ENCODE assay signal across 27 cellular contexts in the genomic region with DNA sequence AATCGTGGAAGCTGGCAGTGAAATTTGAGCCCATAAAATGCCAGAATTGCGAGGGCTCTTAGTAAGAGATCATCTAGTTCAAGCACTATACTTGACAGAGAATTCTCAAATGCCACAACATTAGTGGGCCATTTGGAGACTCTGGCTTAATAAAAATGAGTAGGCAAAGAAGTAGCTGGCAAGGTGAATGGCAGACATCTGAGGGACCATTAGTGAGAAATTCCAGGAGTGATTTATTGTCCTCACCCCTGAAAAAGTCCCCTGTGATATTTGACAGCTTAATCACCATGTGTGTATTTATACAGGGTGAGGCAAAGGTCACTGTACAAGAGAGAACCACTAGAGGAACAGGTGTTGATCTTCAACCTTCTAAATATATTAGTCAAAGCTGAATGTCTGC.
A peak's percentile ranks its signal among the peaks of the same experiment; 100 is the strongest.
DNase-seq lines count a peak whose midpoint lies in the region; ATAC-seq, FAIRE-seq and TF ChIP-seq lines count a peak whose summit lies in the region.
"Had no signal": no experiment of that assay in that cellular context is flagged by ENCODE, and none has a peak within 500 bp of the region (broad histone marks: within the 10 kb centered on the region; RNA-seq: fewer than 3 reads in every experiment).

No MANE protein-coding gene starts in this region.

- H3K4me3 Mint-ChIP-seq in T-helper 17 cell: no peak overlapping the region
- H3K4me3 Mint-ChIP-seq: activated CD8-positive, alpha-beta T cell treated with anti-CD3 and anti-CD28 coated beads for 36 hours; B cell; endodermal cell had no signal

- H3K36me3 ChIP-seq in liver (ENCODE audit: control insufficient read depth in 4 of 4, insufficient read depth in 3 of 4, low read depth in 1 of 4, low read length in 3 of 4) (no peaks in the 10 kb centered on the region), small intestine (ENCODE audit: control insufficient read depth in 2 of 2, insufficient read depth in 2 of 2, low read length in 2 of 2) (no peaks in the 10 kb centered on the region)
- H3K36me3 ChIP-seq: adrenal gland, breast epithelium, esophagus squamous epithelium, gastrocnemius medialis, upper lobe of left lung had no signal

- H3K9me3 ChIP-seq in liver (ENCODE audit: control insufficient read depth in 4 of 4, low read length in 3 of 4): no peaks in the 10 kb centered on the region
- H3K9me3 ChIP-seq in small intestine (ENCODE audit: control insufficient read depth, low read depth): no peaks in the 10 kb centered on the region
- no peaks in the 10 kb centered on the region for H3K9me3 ChIP-seq in T-helper 17 cell (ENCODE audit: control insufficient read depth, low read length, poor library complexity, severe bottlenecking)
- H3K9me3 ChIP-seq: adrenal gland, breast epithelium, esophagus squamous epithelium, gastrocnemius medialis, upper lobe of left lung had no signal

- TF ChIP-seq RAD21 in liver (IDR thresholded peaks at IDR 0.05): no peak

- no peak overlapping the region for H3K9ac ChIP-seq in liver (ENCODE audit: low read depth in 1 of 2, low read length in 2 of 2)
- H3K9ac ChIP-seq: GM23248 had no signal

- H3K27ac ChIP-seq in liver (ENCODE audit: low read depth in 1 of 2, low read length in 2 of 2) (peak overlapping the region in 1 of 2 donors; percentile 12), small intestine (ENCODE audit: low read depth in 1 of 2, low read length in 1 of 2) (no peak overlapping the region), RWPE1 (no peak overlapping the region)
- H3K27ac ChIP-seq: adrenal gland, breast epithelium, coronary artery, esophagus squamous epithelium, gastrocnemius medialis, GM23248, upper lobe of left lung had no signal

- no peak for ATAC-seq in T-helper 17 cell
- ATAC-seq: activated CD8-positive, alpha-beta T cell treated with anti-CD3 and anti-CD28 coated beads for 36 hours; gastrocnemius medialis had no signal

- 10% methylated on average over 2 of the region's 2 CpGs for WGBS in liver
- WGBS in small intestine, 3 donors: 5 to 22% (median 6%) methylated on average over 2 of the region's 2 CpGs

- POLR2A ChIA-PET in RWPE1 (lab: Yijun Ruan, JAX; ENCODE audit: low non-redundant PET): no interaction called here

- peaks cover 0 to 4% (median 0%) of the 10 kb centered on the region in 4 donors for H3K27me3 ChIP-seq in liver (ENCODE audit: control insufficient read depth in 4 of 4, insufficient read depth in 4 of 4, low read length in 3 of 4)
- H3K27me3 ChIP-seq in small intestine (ENCODE audit: control insufficient read depth in 2 of 2, insufficient read depth in 2 of 2, low read length in 2 of 2): no peaks in the 10 kb centered on the region
- H3K27me3 ChIP-seq: adrenal gland, esophagus squamous epithelium, upper lobe of left lung had no signal

- DNase-seq in NCI-H2227 (lab: John Stamatoyannopoulos, UW; ENCODE audit: unreplicated experiment) (peak; percentile 1), NCI-H2227 treated with DMSO at 0.1 percent for 48 hours (lab: John Stamatoyannopoulos, UW) (no peak), NCI-H774 (lab: John Stamatoyannopoulos, UW) (peak; percentile 5), small intestine (peak; percentile 17), T-helper 17 cell (no peak), RWPE1 (ENCODE audit: low spot score) (no peak), NCI-H2081 treated with DMSO at 0.1 percent for 48 hours (lab: John Stamatoyannopoulos, UW) (no peak)
- DNase-seq: activated CD4-positive, CD25-positive, alpha-beta regulatory T cell treated with anti-CD3 and anti-CD28 coated beads, Interleukin-2, amount 50 U/mL, for 72 hours; activated CD8-positive, alpha-beta T cell treated with anti-CD3 and anti-CD28 coated beads for 36 hours; activated gamma-delta T cell treated with Interleukin-2 at 50 U/mL for 16 hours; adrenal gland; EL; endodermal cell; esophagus squamous epithelium; gastrocnemius medialis; GM23248; islet precursor cell; mammary epithelial cell; NCI-H146; nucleus accumbens; T-helper 9 cell; upper lobe of left lung had no signal

- no peak overlapping the region for H3K27ac Mint-ChIP-seq in T-helper 17 cell
- H3K27ac Mint-ChIP-seq: activated CD8-positive, alpha-beta T cell treated with anti-CD3 and anti-CD28 coated beads for 36 hours; B cell; endodermal cell had no signal

- no peak for TF ChIP-seq CTCF in liver (IDR thresholded peaks at IDR 0.05; ENCODE audit: low read depth, low read length, missing input control)
- no peak for TF ChIP-seq CTCF in RWPE1 (conservative IDR thresholded peaks at IDR 0.05; ENCODE audit: low read depth)

- H3K4me1 Mint-ChIP-seq in T-helper 17 cell: no peaks in the 10 kb centered on the region
- H3K4me1 Mint-ChIP-seq: B cell had no signal

- no peaks in the 10 kb centered on the region for H3K36me3 Mint-ChIP-seq in T-helper 17 cell (ENCODE audit: low read depth)

- H3K4me1 ChIP-seq in liver (ENCODE audit: control insufficient read depth in 4 of 4, insufficient read depth in 4 of 4, low read length in 3 of 4) (peaks cover 0 to 4% (median 0%) of the 10 kb centered on the region in 4 donors), small intestine (ENCODE audit: control insufficient read depth in 2 of 2, insufficient read depth in 1 of 2, low read depth in 1 of 2, low read length in 1 of 2) (no peaks in the 10 kb centered on the region)
- H3K4me1 ChIP-seq: adrenal gland, breast epithelium, esophagus squamous epithelium, gastrocnemius medialis, upper lobe of left lung had no signal

- CTCF ChIA-PET in RWPE1 (lab: Yijun Ruan, JAX): no interaction called here

- FAIRE-seq in small intestine (lab: Jason Lieb, UNC): no peak
- FAIRE-seq: A204.1 had no signal

- no peaks in the 10 kb centered on the region for H3K27me3 Mint-ChIP-seq in T-helper 17 cell
- H3K27me3 Mint-ChIP-seq: B cell had no signal

- no peak overlapping the region for H3K4me3 ChIP-seq in liver (ENCODE audit: low read depth in 1 of 3, low read length in 3 of 3)
- H3K4me3 ChIP-seq in small intestine (ENCODE audit: low read depth in 1 of 2, low read length in 2 of 2): no peak overlapping the region
- H3K4me3 ChIP-seq: adrenal gland, breast epithelium, coronary artery, esophagus squamous epithelium, gastrocnemius medialis, GM23248, upper lobe of left lung had no signal

TF ChIP-seq in liver, 16 proteins besides CTCF, POLR2A, EP300 and RAD21:
- TF ChIP-seq HNF4G (IDR thresholded peaks at IDR 0.05) (no peak), HNF4A (conservative IDR thresholded peaks at IDR 0.05) (peak; percentile 40 to 42), YY1 (IDR thresholded peaks at IDR 0.05) (no peak), SP1 (IDR thresholded peaks at IDR 0.05) (no peak), RXRA (IDR thresholded peaks at IDR 0.05) (peak; percentile 21 to 33), JUND (IDR thresholded peaks at IDR 0.05) (no peak)
- TF ChIP-seq, protein P1, sequence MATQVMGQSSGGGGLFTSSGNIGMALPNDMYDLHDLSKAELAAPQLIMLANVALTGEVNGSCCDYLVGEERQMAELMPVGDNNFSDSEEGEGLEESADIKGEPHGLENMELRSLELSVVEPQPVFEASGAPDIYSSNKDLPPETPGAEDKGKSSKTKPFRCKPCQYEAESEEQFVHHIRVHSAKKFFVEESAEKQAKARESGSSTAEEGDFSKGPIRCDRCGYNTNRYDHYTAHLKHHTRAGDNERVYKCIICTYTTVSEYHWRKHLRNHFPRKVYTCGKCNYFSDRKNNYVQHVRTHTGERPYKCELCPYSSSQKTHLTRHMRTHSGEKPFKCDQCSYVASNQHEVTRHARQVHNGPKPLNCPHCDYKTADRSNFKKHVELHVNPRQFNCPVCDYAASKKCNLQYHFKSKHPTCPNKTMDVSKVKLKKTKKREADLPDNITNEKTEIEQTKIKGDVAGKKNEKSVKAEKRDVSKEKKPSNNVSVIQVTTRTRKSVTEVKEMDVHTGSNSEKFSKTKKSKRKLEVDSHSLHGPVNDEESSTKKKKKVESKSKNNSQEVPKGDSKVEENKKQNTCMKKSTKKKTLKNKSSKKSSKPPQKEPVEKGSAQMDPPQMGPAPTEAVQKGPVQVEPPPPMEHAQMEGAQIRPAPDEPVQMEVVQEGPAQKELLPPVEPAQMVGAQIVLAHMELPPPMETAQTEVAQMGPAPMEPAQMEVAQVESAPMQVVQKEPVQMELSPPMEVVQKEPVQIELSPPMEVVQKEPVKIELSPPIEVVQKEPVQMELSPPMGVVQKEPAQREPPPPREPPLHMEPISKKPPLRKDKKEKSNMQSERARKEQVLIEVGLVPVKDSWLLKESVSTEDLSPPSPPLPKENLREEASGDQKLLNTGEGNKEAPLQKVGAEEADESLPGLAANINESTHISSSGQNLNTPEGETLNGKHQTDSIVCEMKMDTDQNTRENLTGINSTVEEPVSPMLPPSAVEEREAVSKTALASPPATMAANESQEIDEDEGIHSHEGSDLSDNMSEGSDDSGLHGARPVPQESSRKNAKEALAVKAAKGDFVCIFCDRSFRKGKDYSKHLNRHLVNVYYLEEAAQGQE (IDR thresholded peaks at IDR 0.05): no peak
- TF ChIP-seq, protein P2, sequence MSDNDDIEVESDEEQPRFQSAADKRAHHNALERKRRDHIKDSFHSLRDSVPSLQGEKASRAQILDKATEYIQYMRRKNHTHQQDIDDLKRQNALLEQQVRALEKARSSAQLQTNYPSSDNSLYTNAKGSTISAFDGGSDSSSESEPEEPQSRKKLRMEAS (IDR thresholded peaks at IDR 0.05): no peak
- TF ChIP-seq, protein P3, sequence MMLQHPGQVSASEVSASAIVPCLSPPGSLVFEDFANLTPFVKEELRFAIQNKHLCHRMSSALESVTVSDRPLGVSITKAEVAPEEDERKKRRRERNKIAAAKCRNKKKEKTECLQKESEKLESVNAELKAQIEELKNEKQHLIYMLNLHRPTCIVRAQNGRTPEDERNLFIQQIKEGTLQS (IDR thresholded peaks at IDR 0.05): no peak

Comparison
In these comparisons a context has a peak if more than half of its experiments do, and no peak if none do; other contexts are left out.
1. DNase-seq: peak in NCI-H2227 (single experiment), NCI-H774 (single experiment) and small intestine (single experiment); none in NCI-H2227 treated with DMSO at 0.1 percent for 48 hours (single experiment), T-helper 17 cell (0 of 3), RWPE1 (single experiment) and NCI-H2081 treated with DMSO at 0.1 percent for 48 hours (single experiment).